ENCODE assay signal across 9 cellular contexts in the genomic region with DNA sequence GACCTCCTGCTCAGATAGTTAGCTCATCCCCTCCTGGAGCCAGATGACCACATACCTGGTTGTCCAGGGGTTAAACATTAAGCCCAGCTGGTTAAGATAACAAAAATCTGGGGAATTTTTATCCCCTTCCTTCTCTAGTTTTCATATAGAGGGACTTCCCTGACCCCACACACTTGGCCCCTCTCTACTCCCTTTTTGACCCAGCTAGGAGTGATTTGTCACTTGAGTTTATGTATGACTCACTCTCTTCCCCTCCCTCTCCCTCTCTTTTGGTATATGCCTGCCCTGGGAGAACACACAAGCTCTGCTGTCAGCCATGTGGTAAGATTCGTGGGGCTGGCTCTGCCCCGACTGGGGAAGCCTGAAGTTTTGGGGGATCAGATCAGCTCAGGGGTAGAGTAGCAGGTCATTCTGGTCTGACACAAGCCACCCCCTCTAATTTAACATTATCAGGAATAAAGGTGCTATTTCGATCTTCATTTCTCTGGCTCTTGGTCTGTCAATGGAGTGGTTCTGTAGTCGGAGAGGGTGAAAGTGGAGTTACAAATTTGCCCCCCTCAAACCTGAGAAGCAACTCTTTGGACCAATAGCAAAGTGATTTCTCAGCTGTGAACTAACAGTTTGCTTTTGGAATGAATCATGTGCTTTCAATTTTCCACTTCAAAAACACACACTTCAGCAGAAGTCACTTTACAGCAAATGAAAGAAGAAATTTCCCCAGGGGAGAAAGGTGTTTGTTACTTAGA.
DNase-seq lines count a peak whose midpoint lies in the region; ATAC-seq and TF ChIP-seq lines count a peak whose summit lies in the region.
"Had no signal": no experiment of that assay in that cellular context is flagged by ENCODE, and none has a peak within 500 bp of the region (broad histone marks: within the 10 kb centered on the region; RNA-seq: fewer than 3 reads in every experiment).

No MANE protein-coding gene starts in this region.

- H3K4me3 Mint-ChIP-seq in T-cell (no peak overlapping the region), glutamatergic neuron (ENCODE audit: unreplicated experiment) (no peak overlapping the region)

- no peaks in the 10 kb centered on the region for H3K36me3 ChIP-seq in heart right ventricle

- CTCF ChIA-PET in T-cell (lab: Charles Lee), result no interaction called here

- H3K4me1 ChIP-seq in heart right ventricle, result peaks cover 0 to 13% (median 0%) of the 10 kb centered on the region in 9 donors

- no peaks in the 10 kb centered on the region for H3K4me1 Mint-ChIP-seq in T-cell
- peaks cover 13% of the 10 kb centered on the region for H3K4me1 Mint-ChIP-seq in glutamatergic neuron (ENCODE audit: low read depth, unreplicated experiment)

- no peaks in the 10 kb centered on the region for H3K9me3 ChIP-seq in heart right ventricle

- intact Hi-C loops in heart right ventricle (cut with DNase I), result no loop called here

- H3K27me3 ChIP-seq in heart right ventricle, result peaks cover 0 to 34% (median 6%) of the 10 kb centered on the region in 7 donors

- in situ Hi-C loops in GM13977 (cut with MboI; ENCODE audit: low pct_unique_long_range_greater_than_20kb, low sequenced_read_pairs, unreplicated experiment), result loop anchor here (25.0 kb wide), 1 partner anchor 582 kb away; no protein-coding TSS in a partner anchor

- no peaks in the 10 kb centered on the region for H3K36me3 Mint-ChIP-seq in T-cell
- H3K36me3 Mint-ChIP-seq in glutamatergic neuron (ENCODE audit: unreplicated experiment), result no peaks in the 10 kb centered on the region

- no peak for TF ChIP-seq CTCF in GM13977 (IDR thresholded peaks at IDR 0.05; ENCODE audit: extremely low read depth, insufficient read depth, missing control alignments)
- no peak for TF ChIP-seq CTCF in heart right ventricle (IDR thresholded peaks at IDR 0.05)
- no peak for TF ChIP-seq CTCF in glutamatergic neuron (IDR thresholded peaks at IDR 0.05; ENCODE audit: partially characterized antibody, unreplicated experiment)

- H3K27ac Mint-ChIP-seq in T-cell (no peak overlapping the region), glutamatergic neuron (ENCODE audit: unreplicated experiment) (no peak overlapping the region)

- 60 to 68% methylated on average over 4 of the region's 4 CpGs for WGBS in heart right ventricle, 2 donors

- peak; percentile 29 for DNase-seq in GM13977 (ENCODE audit: low spot score)
- no peak for DNase-seq in heart right ventricle
- DNase-seq in T-cell, result no peak
- DNase-seq in stimulated activated CD4-positive, alpha-beta T cell treated with anti-CD3 and anti-CD28 coated beads, Interleukin-4, amount 100 ng/mL, for 4 hours, result no peak
- no peak for DNase-seq in glutamatergic neuron
- DNase-seq in SHP77 treated with DMSO at 0.1 percent for 48 hours (lab: John Stamatoyannopoulos, UW), result no peak

- H3K27me3 Mint-ChIP-seq in T-cell, result no peaks in the 10 kb centered on the region
- peaks cover 6% of the 10 kb centered on the region for H3K27me3 Mint-ChIP-seq in glutamatergic neuron (ENCODE audit: unreplicated experiment)

- H3K9me3 Mint-ChIP-seq in T-cell (no peaks in the 10 kb centered on the region), glutamatergic neuron (ENCODE audit: unreplicated experiment) (peaks cover 2% of the 10 kb centered on the region)

- ATAC-seq in GM21423 (IDR thresholded peaks at IDR 0.05; ENCODE audit: unreplicated experiment), result peak; percentile 53
- peak; percentile 56 for ATAC-seq in HG03565 (IDR thresholded peaks at IDR 0.05; ENCODE audit: unreplicated experiment)
- peak in 5 of 8 donors; percentile 42 to 69 (median 55) for ATAC-seq in heart right ventricle
- ATAC-seq in T-cell (replicated peaks in 1 of 4), result no peak

- no peak overlapping the region for H3K27ac ChIP-seq in heart right ventricle
- H3K27ac ChIP-seq: KMS-11 had no signal

- no peak overlapping the region for H3K4me3 ChIP-seq in heart right ventricle

- POLR2A ChIA-PET in T-cell (lab: Charles Lee), result no interaction called here

Comparison
In these comparisons a context has a peak if more than half of its experiments do, and no peak if none do; other contexts are left out.
1. ATAC-seq: peak in GM21423 (single experiment), HG03565 (single experiment) and heart right ventricle (5 of 8); none in T-cell (0 of 4).